1 cellular context compared by ENCODE assay signal in the genomic region with DNA sequence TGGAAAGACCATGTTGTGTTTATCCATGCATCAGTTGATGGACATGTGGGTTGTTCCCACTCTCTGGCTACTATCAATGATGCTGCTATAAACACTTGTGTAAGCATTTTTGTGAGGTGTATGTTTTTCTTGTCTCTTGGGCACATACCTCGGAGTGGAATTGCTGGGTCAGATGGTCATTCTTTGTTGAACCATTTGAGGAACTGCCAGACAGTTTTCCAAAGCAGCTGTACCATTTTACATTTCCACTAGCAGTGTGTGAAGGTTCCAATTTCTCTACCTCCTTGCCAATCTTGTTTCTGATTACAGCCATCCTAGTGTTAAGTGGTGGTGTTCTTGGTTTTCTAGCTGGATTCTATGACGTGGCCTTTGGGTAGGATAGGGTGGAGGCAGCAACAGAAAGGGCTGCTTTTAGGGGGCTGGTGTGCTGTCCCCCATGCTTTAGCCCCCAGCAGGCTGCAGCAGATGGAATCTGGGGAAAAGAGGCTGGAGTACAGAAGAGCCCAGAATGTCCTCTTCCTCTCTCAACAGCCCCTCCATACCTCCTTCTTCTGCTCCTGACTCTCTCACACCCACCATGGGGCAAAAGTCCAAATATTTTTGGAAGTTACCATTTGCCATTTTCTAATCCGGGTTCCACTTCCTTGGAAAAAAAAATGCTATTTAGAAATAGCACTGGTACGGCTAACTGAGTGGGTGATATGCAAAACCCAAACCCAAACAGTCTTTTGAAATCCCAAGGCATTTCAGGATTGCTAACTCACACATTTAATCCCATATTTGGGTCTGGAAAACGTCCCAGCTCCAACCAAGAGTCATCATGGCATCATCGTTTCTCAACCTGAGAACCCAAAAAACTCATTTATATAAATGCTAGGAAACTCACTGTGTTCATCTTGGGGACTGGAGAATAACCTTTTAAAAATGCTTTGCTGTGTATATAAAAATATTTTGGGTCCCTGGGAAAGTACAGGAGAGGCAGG.
TF ChIP-seq lines count a peak whose summit lies in the region.

No MANE protein-coding gene starts in this region.

TF ChIP-seq in HepG2, 621 proteins besides CTCF, POLR2A, EP300 and RAD21:
- TF ChIP-seq U2AF2 (IDR thresholded peaks at IDR 0.05; ENCODE audit: low read depth, low read length) (no peak), SMARCE1 (IDR thresholded peaks at IDR 0.05; ENCODE audit: borderline replicate concordance) (no peak), CREB1 (IDR thresholded peaks at IDR 0.05) (0 out of 2 replicates have a peak, but pooled peaks have one; percentile 15), CREB1 (CRISPR knock-in tag; IDR thresholded peaks at IDR 0.05) (no peak), ZSCAN30 (CRISPR knock-in tag; IDR thresholded peaks at IDR 0.05) (no peak)
